ENCODE assay signal across 19 cellular contexts in genomic region chr20:23186808-23187207, GRCh38.
DNase-seq lines count a peak whose midpoint lies in the region; ATAC-seq and TF ChIP-seq lines count a peak whose summit lies in the region.
"Had no signal": no experiment of that assay in that cellular context is flagged by ENCODE, and none has a peak within 500 bp of the region (broad histone marks: within the 10 kb centered on the region; RNA-seq: fewer than 3 reads in every experiment).

No MANE protein-coding gene starts in this region.

- H3K4me3 ChIP-seq in lung (peak overlapping the region; percentile 1), skin epidermis (no peak overlapping the region)
- H3K4me3 ChIP-seq: A549, GM23338 had no signal

- no peaks in the 10 kb centered on the region for H3K27me3 ChIP-seq in lung (ENCODE audit: control insufficient read depth, insufficient read depth)

- 86 to 94% methylated on average over 5 of the region's 5 CpGs for WGBS in lung, 2 donors

- H3K36me3 ChIP-seq in lung (ENCODE audit: control insufficient read depth in 2 of 2, insufficient read depth in 2 of 2, low read length in 2 of 2): no peaks in the 10 kb centered on the region

- ATAC-seq in lung (ENCODE audit: insufficient read depth, low FRiP score) (no peak), HG02981 (IDR thresholded peaks at IDR 0.05; ENCODE audit: unreplicated experiment) (no peak), GM18870 (IDR thresholded peaks at IDR 0.05; ENCODE audit: unreplicated experiment) (no peak)
- ATAC-seq: CD8-positive, alpha-beta T cell; GM23338 had no signal

- peaks cover 0 to 3% of the 10 kb centered on the region in 2 donors for H3K4me1 ChIP-seq in lung (ENCODE audit: control insufficient read depth in 2 of 2, insufficient read depth in 2 of 2, low read length in 2 of 2)
- H3K4me1 ChIP-seq: A549 had no signal

- H3K27ac ChIP-seq in lung (ENCODE audit: low read depth in 1 of 2, low read length in 1 of 2) (no peak overlapping the region), skin epidermis (peak overlapping the region in 15 of 21 experiments; percentile 9 to 84 (median 62))
- H3K27ac ChIP-seq: 22Rv1, A549, C4-2B, HL-60 had no signal

- peak; percentile 21 for DNase-seq in NCI-H2171 treated with DMSO at 0.1 percent for 48 hours (lab: John Stamatoyannopoulos, UW)
- DNase-seq in NCI-H2171 (lab: John Stamatoyannopoulos, UW): no peak
- no peak for DNase-seq in lung (ENCODE audit: low spot score)
- no peak for DNase-seq in NK-92 (lab: John Stamatoyannopoulos, UW; ENCODE audit: unreplicated experiment)
- no peak for DNase-seq in NK-92 treated with Interleukin-12 subunit alpha and Interleukin-12 subunit beta, amount 100 ng/mL, for 24 hours (lab: John Stamatoyannopoulos, UW)
- DNase-seq: AML-193; Calu3; CD8-positive, alpha-beta T cell; DMS53; DND-41; HCEC 1CT had no signal

- no peaks in the 10 kb centered on the region for H3K9me3 ChIP-seq in lung (ENCODE audit: control insufficient read depth in 2 of 2, insufficient read depth in 1 of 2, low read length in 1 of 2)

- no peak for TF ChIP-seq CTCF in lung (IDR thresholded peaks at IDR 0.05; ENCODE audit: control extremely low read depth, extremely low read depth)

Comparison
In these comparisons a context has a peak if more than half of its experiments do, and no peak if none do; other contexts are left out.
1. H3K27ac ChIP-seq: peak in skin epidermis (15 of 21); none in lung (0 of 2).